Comparison of ENCODE assay signal across 19 cellular contexts in genomic region chr13:98254541-98254940, GRCh38.
DNase-seq lines count a peak whose midpoint lies in the region; ATAC-seq and TF ChIP-seq lines count a peak whose summit lies in the region.
"Had no signal": no experiment of that assay in that cellular context is flagged by ENCODE, and none has a peak within 500 bp of the region (broad histone marks: within the 10 kb centered on the region; RNA-seq: fewer than 3 reads in every experiment).

No MANE protein-coding gene starts in this region.

- CTCF ChIA-PET in WTC11 (lab: Charles Lee) = no interaction called here

- DNase-seq in EH (ENCODE audit: low read depth) (peak; percentile 88), WTC11 (ENCODE audit: low spot score) (no peak), fibroblast of peridontal ligament (ENCODE audit: extremely low read depth) (peak; percentile 95), smooth muscle cell (lab: John Stamatoyannopoulos, UW; ENCODE audit: unreplicated experiment) (no peak), aorta (no peak)
- no peak for DNase-seq in activated naive CD8-positive, alpha-beta T cell treated with anti-CD3 and anti-CD28 coated beads, Interleukin-2, amount 50 U/mL, for 24 hours
- DNase-seq: activated CD4-positive, alpha-beta T cell treated with anti-CD3 and anti-CD28 coated beads for 36 hours; activated gamma-delta T cell; dorsolateral prefrontal cortex; H9; hippocampal formation; NCI-H2081; NCI-H524 treated with DMSO at 0.1 percent for 48 hours; occipital lobe; stimulated activated CD4-positive, alpha-beta T cell treated with anti-CD3 and anti-CD28 coated beads, Interleukin-4, amount 100 ng/mL, for 24 hours; T1000 had no signal

- H3K36me3 ChIP-seq in smooth muscle cell (ENCODE audit: low read depth) (no peaks in the 10 kb centered on the region), aorta (ENCODE audit: control insufficient read depth in 1 of 2, insufficient read depth in 2 of 2, low read length in 1 of 2) (no peaks in the 10 kb centered on the region)
- H3K36me3 ChIP-seq: ascending aorta had no signal

- TF ChIP-seq CTCF in WTC11 (IDR thresholded peaks at IDR 0.05) = no peak
- TF ChIP-seq CTCF in smooth muscle cell (IDR thresholded peaks at IDR 0.05; ENCODE audit: borderline replicate concordance, insufficient read depth, poor library complexity, severe bottlenecking) = no peak

- no peaks in the 10 kb centered on the region for H3K27me3 ChIP-seq in smooth muscle cell (ENCODE audit: low read depth)
- no peaks in the 10 kb centered on the region for H3K27me3 ChIP-seq in aorta (ENCODE audit: control insufficient read depth in 1 of 2, insufficient read depth in 2 of 2, low read length in 1 of 2)
- H3K27me3 ChIP-seq: ascending aorta, dorsolateral prefrontal cortex had no signal

- no peaks in the 10 kb centered on the region for H4K20me1 ChIP-seq in smooth muscle cell (ENCODE audit: low read depth)

- 30% methylated on average over 1 of the region's 1 CpG for WGBS in smooth muscle cell (ENCODE audit: low lambda C conversion rate)
- 82 to 83% methylated on average over 1 of the region's 1 CpG for WGBS in aorta, 2 donors

- no peak overlapping the region for H2AFZ ChIP-seq in smooth muscle cell (ENCODE audit: low read depth)

- H3K4me2 ChIP-seq in smooth muscle cell = peak overlapping the region; percentile 75

- H3F3A ChIP-seq in smooth muscle cell (ENCODE audit: low read depth) = peaks cover 7% of the 10 kb centered on the region

- H3K9me3 ChIP-seq in smooth muscle cell (replicated peaks; ENCODE audit: low read depth) (no peaks in the 10 kb centered on the region), aorta (ENCODE audit: control insufficient read depth, low read length) (peaks cover 1% of the 10 kb centered on the region)
- H3K9me3 ChIP-seq: ascending aorta had no signal

- peak overlapping the region; percentile 71; the same call in 1 of the 2 replicates for H3K27ac Mint-ChIP-seq in WTC11
- H3K27ac Mint-ChIP-seq in activated naive CD8-positive, alpha-beta T cell treated with anti-CD3 and anti-CD28 coated beads, Interleukin-2, amount 50 U/mL, for 24 hours = no peak overlapping the region
- H3K27ac Mint-ChIP-seq: activated CD4-positive, alpha-beta T cell treated with anti-CD3 and anti-CD28 coated beads for 36 hours had no signal

- no peaks in the 10 kb centered on the region for H3K9me3 Mint-ChIP-seq in WTC11
- H3K9me3 Mint-ChIP-seq in activated naive CD8-positive, alpha-beta T cell treated with anti-CD3 and anti-CD28 coated beads, Interleukin-2, amount 50 U/mL, for 24 hours = no peaks in the 10 kb centered on the region
- H3K9me3 Mint-ChIP-seq: H9 had no signal

- H3K27ac ChIP-seq in smooth muscle cell (ENCODE audit: low read depth) (peak overlapping the region; percentile 87), aorta (ENCODE audit: low read depth in 1 of 2, low read length in 2 of 2) (no peak overlapping the region)
- H3K27ac ChIP-seq: ascending aorta had no signal

- no peaks in the 10 kb centered on the region for H3K36me3 Mint-ChIP-seq in WTC11
- no peaks in the 10 kb centered on the region for H3K36me3 Mint-ChIP-seq in activated naive CD8-positive, alpha-beta T cell treated with anti-CD3 and anti-CD28 coated beads, Interleukin-2, amount 50 U/mL, for 24 hours (ENCODE audit: low read depth)

- H3K79me2 ChIP-seq in smooth muscle cell (ENCODE audit: low read depth) = peaks cover 52% of the 10 kb centered on the region

- H3K27me3 Mint-ChIP-seq in WTC11 (ENCODE audit: low read depth) = no peaks in the 10 kb centered on the region
- no peaks in the 10 kb centered on the region for H3K27me3 Mint-ChIP-seq in activated naive CD8-positive, alpha-beta T cell treated with anti-CD3 and anti-CD28 coated beads, Interleukin-2, amount 50 U/mL, for 24 hours
- H3K27me3 Mint-ChIP-seq: activated CD4-positive, alpha-beta T cell treated with anti-CD3 and anti-CD28 coated beads for 36 hours had no signal

- H3K4me3 ChIP-seq in smooth muscle cell (no peak overlapping the region), aorta (ENCODE audit: low read length in 2 of 2) (no peak overlapping the region)
- H3K4me3 ChIP-seq: ascending aorta, dorsolateral prefrontal cortex had no signal

- peaks cover 23% of the 10 kb centered on the region for H3K4me1 Mint-ChIP-seq in WTC11
- no peaks in the 10 kb centered on the region for H3K4me1 Mint-ChIP-seq in activated naive CD8-positive, alpha-beta T cell treated with anti-CD3 and anti-CD28 coated beads, Interleukin-2, amount 50 U/mL, for 24 hours
- H3K4me1 Mint-ChIP-seq: activated CD4-positive, alpha-beta T cell treated with anti-CD3 and anti-CD28 coated beads for 36 hours had no signal

- H3K4me3 Mint-ChIP-seq in WTC11 = no peak overlapping the region
- H3K4me3 Mint-ChIP-seq in activated naive CD8-positive, alpha-beta T cell treated with anti-CD3 and anti-CD28 coated beads, Interleukin-2, amount 50 U/mL, for 24 hours = no peak overlapping the region
- H3K4me3 Mint-ChIP-seq: activated CD4-positive, alpha-beta T cell treated with anti-CD3 and anti-CD28 coated beads for 36 hours; H9 had no signal

- H3K9ac ChIP-seq in smooth muscle cell (ENCODE audit: low read depth) = no peak overlapping the region

- H3K4me1 ChIP-seq in smooth muscle cell (ENCODE audit: low read depth) (peaks cover 17% of the 10 kb centered on the region), aorta (ENCODE audit: control insufficient read depth in 1 of 2, insufficient read depth in 2 of 2, low read length in 2 of 2) (peaks cover 7 to 9% of the 10 kb centered on the region in 2 donors)

- intact Hi-C loops in aorta (cut with DNase I) = no loop called here

- ATAC-seq in WTC11 = no peak
- no peak for ATAC-seq in aorta (ENCODE audit: low FRiP score)
- ATAC-seq in HG02571 (IDR thresholded peaks at IDR 0.05; ENCODE audit: unreplicated experiment) = no peak
- no peak for ATAC-seq in activated naive CD8-positive, alpha-beta T cell treated with anti-CD3 and anti-CD28 coated beads, Interleukin-2, amount 50 U/mL, for 24 hours
- ATAC-seq: activated CD4-positive, alpha-beta T cell treated with anti-CD3 and anti-CD28 coated beads for 36 hours; esophagus mucosa had no signal

- POLR2A ChIA-PET in WTC11 (lab: Charles Lee) = no interaction called here

TF ChIP-seq in WTC11, 78 proteins besides CTCF, POLR2A, EP300 and RAD21:
- TF ChIP-seq ATF6 (CRISPR knock-in tag; IDR thresholded peaks at IDR 0.05) = no peak
TF ChIP-seq in WTC11: peak in this region for 0.

Comparison
In these comparisons a context has a peak if more than half of its experiments do, and no peak if none do; other contexts are left out.
1. DNase-seq: peak in EH (single experiment) and fibroblast of peridontal ligament (single experiment); none in WTC11 (single experiment), smooth muscle cell (single experiment), aorta (0 of 2) and activated naive CD8-positive, alpha-beta T cell treated with anti-CD3 and anti-CD28 coated beads, Interleukin-2, amount 50 U/mL, for 24 hours (single experiment).